Comparison of ENCODE assay signal across 18 cellular contexts in the genomic region with DNA sequence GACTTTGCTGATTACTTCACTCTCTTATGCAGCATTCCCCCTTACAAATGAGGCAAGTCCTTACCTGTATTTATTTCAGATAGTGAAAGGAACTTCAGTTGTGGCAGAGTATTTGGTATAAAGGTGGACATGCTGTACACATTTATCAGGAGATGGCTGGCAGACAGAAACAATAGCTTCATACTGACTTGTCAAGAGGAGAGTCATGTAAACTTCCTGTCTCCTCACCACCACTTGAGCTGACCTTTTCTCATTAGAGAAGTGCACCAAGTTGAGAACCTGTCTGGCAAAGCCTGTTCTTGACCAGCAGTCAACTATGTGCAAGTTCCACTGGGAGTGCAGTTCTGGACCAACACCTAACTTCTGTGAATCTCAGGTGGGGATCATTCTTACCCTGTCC.
DNase-seq lines count a peak whose midpoint lies in the region; ATAC-seq, FAIRE-seq and TF ChIP-seq lines count a peak whose summit lies in the region.
"Had no signal": no experiment of that assay in that cellular context is flagged by ENCODE, and none has a peak within 500 bp of the region (broad histone marks: within the 10 kb centered on the region; RNA-seq: fewer than 3 reads in every experiment).

No MANE protein-coding gene starts in this region.

- ATAC-seq in WTC11 (no peak), GM21447 (IDR thresholded peaks at IDR 0.05; ENCODE audit: unreplicated experiment) (no peak)
- ATAC-seq: GM12878, GM23338 had no signal

- TF ChIP-seq CTCF in WTC11 (IDR thresholded peaks at IDR 0.05) = no peak
- TF ChIP-seq CTCF in epithelial cell of esophagus (IDR thresholded peaks at IDR 0.05; ENCODE audit: insufficient read depth, low read depth, low read length, missing control alignments) = no peak
- TF ChIP-seq CTCF in right atrium auricular region (IDR thresholded peaks at IDR 0.05) = no peak

- H3K36me3 ChIP-seq in right atrium auricular region = no peaks in the 10 kb centered on the region
- H3K36me3 ChIP-seq: HAP-1 had no signal

- H3K9me3 Mint-ChIP-seq in activated CD4-positive, alpha-beta T cell treated with anti-CD3 and anti-CD28 coated beads, Interleukin-2, amount 10 ng/mL, durations not matched to agents 7 days and 5 days = peaks cover 19% of the 10 kb centered on the region
- H3K9me3 Mint-ChIP-seq in WTC11 = peaks cover 20% of the 10 kb centered on the region
- H3K9me3 Mint-ChIP-seq: GM23338 had no signal

- no peak overlapping the region for H3K4me3 Mint-ChIP-seq in activated CD4-positive, alpha-beta T cell treated with anti-CD3 and anti-CD28 coated beads, Interleukin-2, amount 10 ng/mL, durations not matched to agents 7 days and 5 days
- H3K4me3 Mint-ChIP-seq in WTC11 = no peak overlapping the region
- H3K4me3 Mint-ChIP-seq: CD8-positive, alpha-beta memory T cell; GM23338 had no signal

- H3K4me1 Mint-ChIP-seq in activated CD4-positive, alpha-beta T cell treated with anti-CD3 and anti-CD28 coated beads, Interleukin-2, amount 10 ng/mL, durations not matched to agents 7 days and 5 days = no peaks in the 10 kb centered on the region
- H3K4me1 Mint-ChIP-seq in WTC11 = peaks cover 2% of the 10 kb centered on the region
- H3K4me1 Mint-ChIP-seq: CD8-positive, alpha-beta memory T cell; GM23338 had no signal

- peaks cover 18% of the 10 kb centered on the region for H3K36me3 Mint-ChIP-seq in activated CD4-positive, alpha-beta T cell treated with anti-CD3 and anti-CD28 coated beads, Interleukin-2, amount 10 ng/mL, durations not matched to agents 7 days and 5 days (ENCODE audit: low read depth)
- H3K36me3 Mint-ChIP-seq in WTC11 = peaks cover 15% of the 10 kb centered on the region

- peaks cover 0 to 5% of the 10 kb centered on the region in 2 donors for H3K9me3 ChIP-seq in right atrium auricular region
- H3K9me3 ChIP-seq: Caco-2, HAP-1 had no signal

- CTCF ChIA-PET in activated CD4-positive, alpha-beta T cell treated with anti-CD3 and anti-CD28 coated beads, Interleukin-2, amount 10 ng/mL, durations not matched to agents 7 days and 5 days (lab: Charles Lee) = interaction anchor here (1.4 kb wide), 1 partner anchor 11 kb away, joined by 4 read pairs; no protein-coding TSS in a partner anchor
- CTCF ChIA-PET in WTC11 (lab: Charles Lee) = no interaction called here

- no peak overlapping the region for H3K27ac ChIP-seq in right atrium auricular region
- H3K27ac ChIP-seq: 22Rv1, BLaER1, HL-60 had no signal

- H3K27ac Mint-ChIP-seq in activated CD4-positive, alpha-beta T cell treated with anti-CD3 and anti-CD28 coated beads, Interleukin-2, amount 10 ng/mL, durations not matched to agents 7 days and 5 days = peak overlapping the region; percentile 5
- H3K27ac Mint-ChIP-seq in WTC11 = peak overlapping the region; percentile 75
- H3K27ac Mint-ChIP-seq: CD8-positive, alpha-beta memory T cell; GM23338 had no signal

- H3K27me3 ChIP-seq in right atrium auricular region = no peaks in the 10 kb centered on the region
- H3K27me3 ChIP-seq: BLaER1 had no signal

- H3K27me3 Mint-ChIP-seq in activated CD4-positive, alpha-beta T cell treated with anti-CD3 and anti-CD28 coated beads, Interleukin-2, amount 10 ng/mL, durations not matched to agents 7 days and 5 days = no peaks in the 10 kb centered on the region
- no peaks in the 10 kb centered on the region; the same call in 1 of the 2 replicates for H3K27me3 Mint-ChIP-seq in WTC11 (ENCODE audit: low read depth)
- H3K27me3 Mint-ChIP-seq: CD8-positive, alpha-beta memory T cell had no signal

- no peak for DNase-seq in activated CD4-positive, alpha-beta T cell treated with anti-CD3 and anti-CD28 coated beads, Interleukin-2, amount 10 ng/mL, durations not matched to agents 7 days and 5 days
- no peak for DNase-seq in activated CD4-positive, alpha-beta T cell treated with anti-CD3 and anti-CD28 coated beads, Interleukin-2, amount 50 U/mL, for 1 hour
- DNase-seq in WTC11 (ENCODE audit: low spot score) = no peak
- peak; percentile 46 for DNase-seq in epithelial cell of esophagus (ENCODE audit: low read depth)
- DNase-seq in right atrium auricular region (ENCODE audit: low spot score) = no peak
- DNase-seq in H54 (ENCODE audit: insufficient read length, low spot score) = no peak
- DNase-seq in anterior cingulate cortex (lab: John Stamatoyannopoulos, UW) = no peak
- DNase-seq: AML-193; Caco-2; CD8-positive, alpha-beta memory T cell; KBM-7 had no signal

- no peaks in the 10 kb centered on the region for H3K4me1 ChIP-seq in right atrium auricular region
- H3K4me1 ChIP-seq: BLaER1 had no signal

- H3K4me3 ChIP-seq in epithelial cell of esophagus (ENCODE audit: low read length) = no peak overlapping the region
- no peak overlapping the region for H3K4me3 ChIP-seq in right atrium auricular region
- H3K4me3 ChIP-seq: BLaER1, GM12878, GM23338, HAP-1 had no signal

- no peak for FAIRE-seq in H54 (lab: Jason Lieb, UNC)
- FAIRE-seq: GM12878 had no signal

- TF ChIP-seq POLR2A in H54 (IDR thresholded peaks at IDR 0.05; ENCODE audit: low read depth, low read length) = no peak

- POLR2A ChIA-PET in activated CD4-positive, alpha-beta T cell treated with anti-CD3 and anti-CD28 coated beads, Interleukin-2, amount 10 ng/mL, durations not matched to agents 7 days and 5 days (lab: Charles Lee) = no interaction called here
- POLR2A ChIA-PET in WTC11 (lab: Charles Lee) = no interaction called here

TF ChIP-seq in WTC11, 78 proteins besides CTCF, POLR2A, EP300 and RAD21:
- TF ChIP-seq TEAD1 (CRISPR knock-in tag; IDR thresholded peaks at IDR 0.05) = no peak
- TF ChIP-seq NFYB (CRISPR knock-in tag; conservative IDR thresholded peaks at IDR 0.05; ENCODE audit: low read depth) = no peak
- TF ChIP-seq CDX4 (CRISPR knock-in tag; IDR thresholded peaks at IDR 0.05; ENCODE audit: borderline replicate concordance) = no peak
- no peak for TF ChIP-seq ARID4B (CRISPR knock-in tag; IDR thresholded peaks at IDR 0.05; ENCODE audit: borderline replicate concordance)
- no peak for TF ChIP-seq FOXP4 (CRISPR knock-in tag; IDR thresholded peaks at IDR 0.05)
- no peak for TF ChIP-seq NR3C1 (CRISPR knock-in tag; conservative IDR thresholded peaks at IDR 0.05; ENCODE audit: low read depth)
- TF ChIP-seq TP53 (CRISPR knock-in tag; IDR thresholded peaks at IDR 0.05) = no peak
- TF ChIP-seq SMAD3 (CRISPR knock-in tag; IDR thresholded peaks at IDR 0.05; ENCODE audit: borderline replicate concordance) = no peak
- TF ChIP-seq NFATC4 (CRISPR knock-in tag; IDR thresholded peaks at IDR 0.05) = no peak
